ENCODE assay signal across 8 cellular contexts in the genomic region with DNA sequence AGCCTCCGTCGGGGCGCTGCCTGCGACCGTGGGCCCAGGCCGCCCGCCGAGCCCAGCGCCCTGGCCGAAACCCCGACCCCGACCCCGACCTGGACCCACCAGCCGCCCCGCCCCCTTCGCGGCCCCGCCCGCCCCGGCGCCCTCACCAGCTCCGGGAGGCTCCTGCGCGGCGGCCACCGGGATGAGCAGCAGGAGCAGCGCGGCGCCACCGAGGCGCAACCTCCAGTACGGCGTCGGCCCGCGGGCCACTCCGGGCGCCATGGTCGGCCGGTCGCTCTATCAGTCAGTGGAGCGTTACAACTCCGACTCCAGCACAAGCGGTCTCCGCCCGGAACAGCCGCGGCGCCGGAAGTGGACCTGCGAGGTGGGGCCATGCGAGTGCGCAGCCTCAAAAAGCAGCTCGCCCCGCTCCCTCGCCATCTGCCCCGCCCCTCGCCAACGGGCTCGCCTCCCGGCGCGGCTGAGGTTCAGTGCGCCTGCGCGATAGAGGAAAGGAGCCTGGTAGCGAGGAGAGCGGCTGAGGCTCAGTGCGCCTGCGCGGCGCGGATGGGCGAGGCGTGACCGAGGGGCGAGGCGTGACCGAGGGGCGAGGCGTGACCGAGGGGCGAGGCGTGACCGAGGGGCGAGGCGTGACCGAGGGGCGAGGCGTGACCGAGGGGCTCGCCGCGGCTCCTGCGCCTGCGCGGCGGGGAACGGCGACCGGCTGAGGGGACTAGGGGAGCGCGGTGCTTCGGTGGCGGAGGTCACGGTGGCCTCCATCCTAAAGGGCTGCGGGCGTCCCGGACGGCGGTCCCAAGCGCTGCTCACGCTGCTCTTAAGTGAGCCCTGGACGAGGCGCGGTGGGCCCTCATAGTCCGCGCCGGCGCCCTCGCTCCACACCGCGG. TPM values are rescaled to one million over a fixed set of nuclear protein-coding genes. Genes with fewer than 3 reads are reported as not detected.
DNase-seq lines count a peak whose midpoint lies in the region; ATAC-seq, FAIRE-seq and TF ChIP-seq lines count a peak whose summit lies in the region.

TSS of gene PTTG1IP (minus strand) at position 335 of the 884 bp plus-strand sequence. CDS start at position 261, 74 bp downstream.

- H3K27me3 Mint-ChIP-seq in activated naive CD8-positive, alpha-beta T cell treated with anti-CD3 and anti-CD28 coated beads, Interleukin-2, amount 50 U/mL, for 24 hours = peaks cover 2% of the 10 kb centered on the region

- intact Hi-C loops in Right ventricle myocardium superior (cut with DNase I) (no loop called here), pancreas (cut with DNase I) (no loop called here), thyroid gland (cut with DNase I) (loop anchor here (5.0 kb wide), 1 partner anchor 71 kb away; the partner anchor contains the start of gene UBE2G2)

- peak; percentile 86 for ATAC-seq in HG02798 (IDR thresholded peaks at IDR 0.05; ENCODE audit: poor library complexity, unreplicated experiment)
- peak; percentile 73 for ATAC-seq in activated naive CD8-positive, alpha-beta T cell treated with anti-CD3 and anti-CD28 coated beads, Interleukin-2, amount 50 U/mL, for 24 hours
- peak; percentile 83 for ATAC-seq in Right ventricle myocardium superior (ENCODE audit: poor library complexity)
- ATAC-seq in pancreas = peak; percentile 83 to 88 (median 88)

- DNase-seq in GM12891 (ENCODE audit: insufficient read length, low spot score) (peak; percentile 98), NCI-H1436 (lab: John Stamatoyannopoulos, UW) (peak; percentile 97), SW480 (ENCODE audit: low spot score) (peak; percentile 96), Right ventricle myocardium superior (peak; percentile 100), pancreas (peak; percentile 97 to 100 (median 99)), thyroid gland (peak; percentile 98 to 99)
- peak; percentile 100 for DNase-seq in activated naive CD8-positive, alpha-beta T cell treated with anti-CD3 and anti-CD28 coated beads, Interleukin-2, amount 50 U/mL, for 24 hours

- WGBS in pancreas, 2 donors = 1 to 2% methylated on average over 82 to 123 of the region's 123 CpGs
- 3% methylated on average over 8 of the region's 123 CpGs; no CpG with 5 or more reads in 1 of the 2 donors for WGBS in thyroid gland, 2 donors

- peak; percentile 67 for TF ChIP-seq POLR2A in GM12891 (IDR thresholded peaks at IDR 0.05; ENCODE audit: low read depth, low read length)
- peak; percentile 69 to 88 for TF ChIP-seq POLR2A in thyroid gland (IDR thresholded peaks at IDR 0.05)

- peak; percentile 93 for FAIRE-seq in GM12891 (lab: Jason Lieb, UNC)
- no peak for FAIRE-seq in pancreas (lab: Jason Lieb, UNC)

- no peak for TF ChIP-seq CTCF in pancreas (IDR thresholded peaks at IDR 0.05)
- TF ChIP-seq CTCF in thyroid gland (IDR thresholded peaks at IDR 0.05) = peak in 1 of 6 experiments; percentile 27

- H3K27me3 ChIP-seq in pancreas (no peaks in the 10 kb centered on the region), thyroid gland (no peaks in the 10 kb centered on the region)

- H3K9me3 ChIP-seq in pancreas (no peaks in the 10 kb centered on the region), thyroid gland (no peaks in the 10 kb centered on the region)

- H3K4me3 Mint-ChIP-seq in activated naive CD8-positive, alpha-beta T cell treated with anti-CD3 and anti-CD28 coated beads, Interleukin-2, amount 50 U/mL, for 24 hours = peak within 1 kb of the TSS; percentile 87

- H3K36me3 ChIP-seq in pancreas (no peaks in the 10 kb centered on the region), thyroid gland (no peaks in the 10 kb centered on the region)

- peaks cover 4% of the 10 kb centered on the region for H3K36me3 Mint-ChIP-seq in activated naive CD8-positive, alpha-beta T cell treated with anti-CD3 and anti-CD28 coated beads, Interleukin-2, amount 50 U/mL, for 24 hours (ENCODE audit: low read depth)

- no peaks in the 10 kb centered on the region for H3K9me3 Mint-ChIP-seq in activated naive CD8-positive, alpha-beta T cell treated with anti-CD3 and anti-CD28 coated beads, Interleukin-2, amount 50 U/mL, for 24 hours

- H3K27ac Mint-ChIP-seq in activated naive CD8-positive, alpha-beta T cell treated with anti-CD3 and anti-CD28 coated beads, Interleukin-2, amount 50 U/mL, for 24 hours = peak within 1 kb of the TSS; percentile 91

- H3K27ac ChIP-seq in pancreas = peak within 1 kb of the TSS; percentile 68 to 89 (median 86)
- peak within 1 kb of the TSS; percentile 95 to 97 (median 96) for H3K27ac ChIP-seq in thyroid gland

- H3K4me3 ChIP-seq in pancreas = peak within 1 kb of the TSS; percentile 45 to 96 (median 88)
- peak within 1 kb of the TSS; percentile 53 to 79 (median 78) for H3K4me3 ChIP-seq in thyroid gland (replicated peaks in 1 of 3)

- peaks cover 16 to 34% (median 20%) of the 10 kb centered on the region in 3 donors for H3K4me1 ChIP-seq in pancreas
- H3K4me1 ChIP-seq in thyroid gland = peaks cover 48 to 51% of the 10 kb centered on the region in 2 donors

- peaks cover 62% of the 10 kb centered on the region for H3K4me1 Mint-ChIP-seq in activated naive CD8-positive, alpha-beta T cell treated with anti-CD3 and anti-CD28 coated beads, Interleukin-2, amount 50 U/mL, for 24 hours

TF ChIP-seq in GM12891, 5 proteins besides CTCF, POLR2A, EP300 and RAD21:
- TF ChIP-seq PAX5 (IDR thresholded peaks at IDR 0.05; ENCODE audit: insufficient read depth, low read length, severe bottlenecking) (peak; percentile 93), TAF1 (IDR thresholded peaks at IDR 0.05; ENCODE audit: low read depth, low read length) (peak; percentile 37; the same call in 1 of the 2 replicates), SPI1 (IDR thresholded peaks at IDR 0.05; ENCODE audit: low read depth, low read length) (no peak), POLR2AphosphoS5 (IDR thresholded peaks at IDR 0.05; ENCODE audit: low read depth, low read length) (peak; percentile 48; the same call in 1 of the 2 replicates), POU2F2 (IDR thresholded peaks at IDR 0.05; ENCODE audit: low read depth, low read length) (no peak)

RNA-seq across cellular contexts. Expression of gene PTTG1IP, which starts in this region (rescaled TPM):
- 26.6 TPM for polyA plus RNA-seq in GM12891 (2012; ENCODE audit: low read depth, missing spikeins)
- total RNA-seq in Right ventricle myocardium superior = 133 TPM
- 100 to 1,000 TPM in 1 of 6 donors, 10 to 100 TPM in 5; 47.3 to 118 (median 60.6) TPM for total RNA-seq in pancreas
- polyA plus RNA-seq in pancreas = 10 to 100 TPM; 44.9 to 71.0 TPM
- total RNA-seq in thyroid gland = 100 to 1,000 TPM; 256 to 374 (median 309) TPM

Comparison
In these comparisons a context has a peak if more than half of its experiments do, and no peak if none do; other contexts are left out.
1. Peak in every context shown above with its lines: DNase-seq, ATAC-seq, H3K4me3 ChIP-seq and H3K27ac ChIP-seq.